Comparison of ENCODE assay signal across 25 cellular contexts in genomic region chr7:128778946-128779345, GRCh38. TPM values are rescaled to one million over a fixed set of nuclear protein-coding genes. Genes with fewer than 3 reads are reported as not detected.
DNase-seq lines count a peak whose midpoint lies in the region; ATAC-seq, FAIRE-seq and TF ChIP-seq lines count a peak whose summit lies in the region.
"Had no signal": no experiment of that assay in that cellular context is flagged by ENCODE, and none has a peak within 500 bp of the region (broad histone marks: within the 10 kb centered on the region; RNA-seq: fewer than 3 reads in every experiment).

No MANE protein-coding gene starts in this region.

- H3K36me3 ChIP-seq in HepG2 (replicated peaks in 1 of 2; ENCODE audit: control insufficient read depth in 1 of 2, insufficient read depth in 2 of 2, low read length in 2 of 2) (no peaks in the 10 kb centered on the region), right lobe of liver (no peaks in the 10 kb centered on the region), neuronal stem cell (replicated peaks in 1 of 2; ENCODE audit: control insufficient read depth in 2 of 2, insufficient read depth in 2 of 2, low read length in 2 of 2) (peaks cover 1 to 6% of the 10 kb centered on the region in 2 donors), tibial artery (peaks cover 0 to 11% (median 5%) of the 10 kb centered on the region in 3 donors)
- H3K36me3 ChIP-seq: HAP-1 had no signal

- FAIRE-seq in HepG2 (lab: Jason Lieb, UNC): no peak
- FAIRE-seq in GM12891 (lab: Jason Lieb, UNC): no peak
- FAIRE-seq: A549, D721Med, GM12878, GM18507, H54 had no signal

- intact Hi-C loops in HepG2 (cut with micrococcal nuclease; ENCODE audit: unreplicated experiment): no loop called here
- intact Hi-C loops in right lobe of liver (cut with DNase I): no loop called here
- intact Hi-C loops in tibial artery (cut with DNase I; ENCODE audit: low total_unique reads): no loop called here

- no peak for TF ChIP-seq RAD21 in HepG2 (CRISPR knock-in tag; IDR thresholded peaks at IDR 0.05)

- peak overlapping the region; percentile 49 for H4K91ac ChIP-seq in neuronal stem cell (ENCODE audit: low read depth, low read length, poor library complexity)

- no peaks in the 10 kb centered on the region for H3K27me3 ChIP-seq in HepG2 (ENCODE audit: control insufficient read depth in 1 of 2, insufficient read depth in 2 of 2, low read length in 2 of 2)
- H3K27me3 ChIP-seq in right lobe of liver: no peaks in the 10 kb centered on the region
- no peaks in the 10 kb centered on the region for H3K27me3 ChIP-seq in neuronal stem cell (ENCODE audit: control insufficient read depth in 3 of 3, insufficient read depth in 3 of 3, low read depth in 1 of 3, low read length in 3 of 3)
- no peaks in the 10 kb centered on the region for H3K27me3 ChIP-seq in tibial artery
- H3K27me3 ChIP-seq: BE2C; BLaER1 treated with 17β-estradiol and CSF1 and Interleukin-3, amounts not matched to agents 10 nM and 100 nM had no signal

- no peak for TF ChIP-seq POLR2A in HepG2 (IDR thresholded peaks at IDR 0.05; ENCODE audit: insufficient read depth in 1 of 2, low read depth in 2 of 2, low read length in 2 of 2)
- TF ChIP-seq POLR2A in right lobe of liver (IDR thresholded peaks at IDR 0.05): no peak
- TF ChIP-seq POLR2A in GM12891 (IDR thresholded peaks at IDR 0.05; ENCODE audit: low read depth, low read length): no peak

- H4K20me1 ChIP-seq in HepG2 (ENCODE audit: insufficient read depth, low read length): no peaks in the 10 kb centered on the region
- H4K20me1 ChIP-seq: BLaER1 treated with 17β-estradiol and CSF1 and Interleukin-3, amounts not matched to agents 10 nM and 100 nM had no signal

- H3K9me3 Mint-ChIP-seq in stimulated activated memory B cell treated with anti-CD40 and anti-IgM and Interleukin-4, amounts not matched to agents 10 μg/mL and 1 μg/mL and 100 μg/mL, for 72 hours: peaks cover 7% of the 10 kb centered on the region

- no peaks in the 10 kb centered on the region for H3K79me1 ChIP-seq in neuronal stem cell (ENCODE audit: low read depth, low read length)

- H3K4me3 Mint-ChIP-seq in stimulated activated memory B cell treated with anti-CD40 and anti-IgM and Interleukin-4, amounts not matched to agents 10 μg/mL and 1 μg/mL and 100 μg/mL, for 72 hours: no peak overlapping the region
- H3K4me3 Mint-ChIP-seq: CD14-positive monocyte; CD4-positive, alpha-beta T cell; CD8-positive, alpha-beta memory T cell had no signal

- POLR2A ChIA-PET in HepG2 (lab: Yijun Ruan, JAX): no interaction called here

- ATAC-seq in HepG2 (no peak), right lobe of liver (no peak)
- ATAC-seq in stimulated activated memory B cell treated with anti-CD40 and anti-IgM and Interleukin-4, amounts not matched to agents 10 μg/mL and 1 μg/mL and 100 μg/mL, for 72 hours: peak; percentile 35
- ATAC-seq: A549, GM12878 had no signal

- no peak overlapping the region for H3K18ac ChIP-seq in neuronal stem cell (ENCODE audit: low read length)

- H3K4me2 ChIP-seq in HepG2 (ENCODE audit: low read depth, low read length): no peak overlapping the region
- no peak overlapping the region for H3K4me2 ChIP-seq in neuronal stem cell (ENCODE audit: insufficient read depth, low read length, poor library complexity, severe bottlenecking)
- H3K4me2 ChIP-seq: A549; BLaER1 treated with 17β-estradiol and CSF1 and Interleukin-3, amounts not matched to agents 10 nM and 100 nM had no signal

- no peak overlapping the region for H3K23ac ChIP-seq in neuronal stem cell (ENCODE audit: low read depth, low read length, poor library complexity)

- CTCF ChIA-PET in HepG2 (lab: Yijun Ruan, JAX; ENCODE audit: low intra/inter-chr PET ratio, low total read pairs): no interaction called here

- WGBS in HepG2 (ENCODE audit: low lambda C conversion rate): 90% methylated on average over 2 of the region's 5 CpGs
- WGBS in right lobe of liver (ENCODE audit: insufficient coverage, low coverage, low lambda C conversion rate, missing lambda C conversion rate): no CpG with 5 or more reads among the region's 5 CpGs
- no CpG with 5 or more reads among the region's 5 CpGs for WGBS in neuronal stem cell (ENCODE audit: extremely low coverage in 2 of 2, insufficient read length in 2 of 2, insufficient replicate concordance in 1 of 2), 2 donors

- no peaks in the 10 kb centered on the region for H3K27me3 Mint-ChIP-seq in stimulated activated memory B cell treated with anti-CD40 and anti-IgM and Interleukin-4, amounts not matched to agents 10 μg/mL and 1 μg/mL and 100 μg/mL, for 72 hours
- H3K27me3 Mint-ChIP-seq: CD4-positive, alpha-beta T cell; CD8-positive, alpha-beta memory T cell had no signal

- DNase-seq in HepG2 (ENCODE audit: low spot score) (no peak), right lobe of liver (no peak), neuronal stem cell (ENCODE audit: low spot score) (no peak), GM12891 (ENCODE audit: insufficient read length, low spot score) (no peak), tibial artery (no peak)
- DNase-seq: 8988T; ACHN; AML-193; BE2C; CD4-positive, alpha-beta T cell; CD8-positive, alpha-beta memory T cell; DMS 273 treated with DMSO at 0.1 percent for 48 hours; DMS79; EL; GDM1; GOT3 had no signal

- H3K4me1 ChIP-seq in HepG2 (ENCODE audit: insufficient read depth, low read length) (peaks cover 49% of the 10 kb centered on the region), right lobe of liver (no peaks in the 10 kb centered on the region), neuronal stem cell (ENCODE audit: control insufficient read depth in 2 of 2, insufficient read depth in 1 of 2, low read depth in 1 of 2, low read length in 2 of 2) (peaks cover 0 to 2% of the 10 kb centered on the region in 2 donors), tibial artery (peaks cover 0 to 31% (median 4%) of the 10 kb centered on the region in 4 donors)
- H3K4me1 ChIP-seq: A549; BLaER1 treated with 17β-estradiol and CSF1 and Interleukin-3, amounts not matched to agents 10 nM and 100 nM; HAP-1 had no signal

- no peak overlapping the region for H2BK120ac ChIP-seq in neuronal stem cell (ENCODE audit: low read depth, low read length)

- no peak overlapping the region for H2BK12ac ChIP-seq in neuronal stem cell (ENCODE audit: low read length)

- no peak overlapping the region for H4K8ac ChIP-seq in neuronal stem cell (ENCODE audit: low read depth, low read length)

- in situ Hi-C loops in HepG2 (cut with HindIII; ENCODE audit: extremely low pct_ligation_motif_present, low pct_unique_long_range_greater_than_20kb): no loop called here

- no peak for TF ChIP-seq EP300 in HepG2 (IDR thresholded peaks at IDR 0.05; ENCODE audit: low read depth in 2 of 2, low read length in 2 of 2)
- no peak for TF ChIP-seq EP300 in HepG2 (CRISPR knock-in tag; IDR thresholded peaks at IDR 0.05; ENCODE audit: borderline replicate concordance)

- H2AFZ ChIP-seq in HepG2 (ENCODE audit: low read length) (no peak overlapping the region), neuronal stem cell (ENCODE audit: low read length) (no peak overlapping the region)

- BruUV-seq in HepG2 (replicated peaks; lab: Mats Ljungman, UMichigan): no TSS peak

- H3K4ac ChIP-seq in neuronal stem cell (ENCODE audit: low read length): no peak overlapping the region

- no peak overlapping the region for H3K4me3 ChIP-seq in HepG2 (replicated peaks in 1 of 3; ENCODE audit: insufficient read depth in 1 of 3, low read depth in 2 of 3, low read length in 3 of 3)
- no peak overlapping the region for H3K4me3 ChIP-seq in right lobe of liver
- no peak overlapping the region for H3K4me3 ChIP-seq in neuronal stem cell (ENCODE audit: low read length in 2 of 2)
- H3K4me3 ChIP-seq in tibial artery: no peak overlapping the region
- H3K4me3 ChIP-seq: A549; BLaER1 treated with 17β-estradiol and CSF1 and Interleukin-3, amounts not matched to agents 10 nM and 100 nM; GM12878; HAP-1 had no signal

- H3K9ac ChIP-seq in HepG2 (ENCODE audit: insufficient read depth, low read depth, low read length) (no peak overlapping the region), neuronal stem cell (ENCODE audit: low read depth, low read length, poor library complexity) (no peak overlapping the region)
- H3K9ac ChIP-seq: BLaER1 treated with 17β-estradiol and CSF1 and Interleukin-3, amounts not matched to agents 10 nM and 100 nM had no signal

- no peak overlapping the region for H3K14ac ChIP-seq in neuronal stem cell (ENCODE audit: low read length)

- H2BK15ac ChIP-seq in neuronal stem cell (ENCODE audit: low read length): no peak overlapping the region

- H3K4me1 Mint-ChIP-seq in stimulated activated memory B cell treated with anti-CD40 and anti-IgM and Interleukin-4, amounts not matched to agents 10 μg/mL and 1 μg/mL and 100 μg/mL, for 72 hours: no peaks in the 10 kb centered on the region
- H3K4me1 Mint-ChIP-seq: CD14-positive monocyte; CD8-positive, alpha-beta memory T cell had no signal

- peak overlapping the region; percentile 45 for H2AK5ac ChIP-seq in neuronal stem cell (ENCODE audit: low read depth, low read length)

- H3K36me3 Mint-ChIP-seq in stimulated activated memory B cell treated with anti-CD40 and anti-IgM and Interleukin-4, amounts not matched to agents 10 μg/mL and 1 μg/mL and 100 μg/mL, for 72 hours: peaks cover 23% of the 10 kb centered on the region

- H3K79me2 ChIP-seq in HepG2 (ENCODE audit: insufficient read depth, low read length): no peaks in the 10 kb centered on the region

- H3K27ac ChIP-seq in HepG2 (ENCODE audit: extremely low read length, insufficient read depth, low read length) (no peak overlapping the region), right lobe of liver (no peak overlapping the region), neuronal stem cell (replicated peaks; ENCODE audit: low read length) (no peak overlapping the region), tibial artery (no peak overlapping the region)
- H3K27ac ChIP-seq: A549; BLaER1 treated with 17β-estradiol and CSF1 and Interleukin-3, amounts not matched to agents 10 nM and 100 nM had no signal

- H3K9me3 ChIP-seq in HepG2 (ENCODE audit: low read length): no peaks in the 10 kb centered on the region
- peaks cover 0 to 4% (median 0%) of the 10 kb centered on the region in 4 donors for H3K9me3 ChIP-seq in right lobe of liver
- H3K9me3 ChIP-seq in neuronal stem cell (replicated peaks in 1 of 2; ENCODE audit: control insufficient read depth in 2 of 2, insufficient read depth in 1 of 2, low read depth in 1 of 2, low read length in 2 of 2): peaks cover 3 to 5% of the 10 kb centered on the region in 2 donors
- H3K9me3 ChIP-seq in tibial artery: no peaks in the 10 kb centered on the region
- H3K9me3 ChIP-seq: HAP-1 had no signal

- TF ChIP-seq CTCF in HepG2 (CRISPR knock-in tag; IDR thresholded peaks at IDR 0.05): no peak
- no peak for TF ChIP-seq CTCF in right lobe of liver (IDR thresholded peaks at IDR 0.05)
- no peak for TF ChIP-seq CTCF in tibial artery (IDR thresholded peaks at IDR 0.05)

- H3K27ac Mint-ChIP-seq in stimulated activated memory B cell treated with anti-CD40 and anti-IgM and Interleukin-4, amounts not matched to agents 10 μg/mL and 1 μg/mL and 100 μg/mL, for 72 hours: no peak overlapping the region
- H3K27ac Mint-ChIP-seq: CD14-positive monocyte; CD4-positive, alpha-beta T cell; CD8-positive, alpha-beta memory T cell had no signal

- H2BK5ac ChIP-seq in neuronal stem cell (ENCODE audit: low read length): no peak overlapping the region

RNA-seq across cellular contexts. Expression of gene OPN1SW, which starts 3.4 kb away (rescaled TPM):
- total RNA-seq in HepG2 (2016; rRNA removed; fragmentation: Illumina TruSeq; extraction: Trizol) (not detected in 2 replicates), right lobe of liver (not detected)
- total RNA-seq in HepG2 (2016; cell fraction: cytosol; rRNA removed; fragmentation: Illumina TruSeq; extraction: Trizol; ENCODE audit: low read depth): not detected in 2 replicates
- total RNA-seq in HepG2 (2016; cell fraction: insoluble cytoplasmic fraction; rRNA removed; fragmentation: Illumina TruSeq; extraction: Trizol): not detected in 2 replicates
- not detected in 2 replicates for total RNA-seq in HepG2 (2016; cell fraction: membrane; rRNA removed; fragmentation: Illumina TruSeq; extraction: Trizol)
- not detected in 2 replicates for total RNA-seq in HepG2 (2016; cell fraction: nucleus; rRNA removed; fragmentation: Illumina TruSeq; extraction: Trizol)
- polyA plus RNA-seq in HepG2 (2011; rRNA removed): not detected in 2 replicates
- not detected in 2 replicates for polyA plus RNA-seq in HepG2 (2011; cell fraction: cytosol; rRNA removed)
- polyA plus RNA-seq in HepG2 (2011; cell fraction: nucleus; rRNA removed): not detected in 2 replicates
- 0.20 TPM in 1 of 2 replicates, not detected in the other for polyA plus RNA-seq in HepG2 (2012)
- polyA plus RNA-seq in HepG2 (2016; cell fraction: cytosol; fragmentation: Illumina TruSeq; extraction: Trizol; ENCODE audit: low read depth): not detected in 2 replicates
- not detected in 2 replicates for polyA plus RNA-seq in HepG2 (2016; cell fraction: insoluble cytoplasmic fraction; fragmentation: Illumina TruSeq; extraction: Trizol; ENCODE audit: low read depth)
- not detected in 2 replicates for polyA plus RNA-seq in HepG2 (2016; cell fraction: membrane; fragmentation: Illumina TruSeq; extraction: Trizol; ENCODE audit: low read depth)
- not detected in 2 replicates for polyA plus RNA-seq in HepG2 (2016; cell fraction: nucleus; fragmentation: Illumina TruSeq; extraction: Trizol; ENCODE audit: insufficient read depth, low read depth)
- polyA minus RNA-seq in HepG2 (2011; rRNA and poly(A)+ RNA removed; ENCODE audit: low replicate concordance): not detected in 2 replicates
- not detected in 2 replicates for polyA minus RNA-seq in HepG2 (2011; cell fraction: cytosol; rRNA and poly(A)+ RNA removed)
- not detected in 2 replicates for polyA minus RNA-seq in HepG2 (2011; cell fraction: nucleus; rRNA and poly(A)+ RNA removed)
- polyA plus RNA-seq in neuronal stem cell (2013, experiment 1 of 2): 0.56 TPM
- polyA plus RNA-seq in neuronal stem cell (2013, experiment 2 of 2): 0.76 TPM
- 0.10 TPM for polyA plus RNA-seq in GM12891 (2012; ENCODE audit: low read depth, missing spikeins)
- total RNA-seq: CD4-positive, alpha-beta T cell; CD8-positive, alpha-beta memory T cell; GM12878 had no signal
- polyA plus RNA-seq: A549; CD14-positive monocyte; CD8-positive, alpha-beta memory T cell had no signal

RNA-seq across cellular contexts. Expression of gene CCDC136, which starts 12.8 kb away (rescaled TPM):
- total RNA-seq in HepG2 (2016; rRNA removed; fragmentation: Illumina TruSeq; extraction: Trizol) (0.04 TPM in 1 of 2 replicates, not detected in the other), right lobe of liver (under 1 TPM in 4 of 6 experiments, not detected in 2; 0.16 to 0.70 (median 0.20) TPM)
- total RNA-seq in HepG2 (2016; cell fraction: cytosol; rRNA removed; fragmentation: Illumina TruSeq; extraction: Trizol; ENCODE audit: low read depth): not detected in 2 replicates
- total RNA-seq in HepG2 (2016; cell fraction: insoluble cytoplasmic fraction; rRNA removed; fragmentation: Illumina TruSeq; extraction: Trizol): not detected in 2 replicates
- not detected in 2 replicates for total RNA-seq in HepG2 (2016; cell fraction: membrane; rRNA removed; fragmentation: Illumina TruSeq; extraction: Trizol)
- total RNA-seq in HepG2 (2016; cell fraction: nucleus; rRNA removed; fragmentation: Illumina TruSeq; extraction: Trizol): not detected in 2 replicates
- polyA plus RNA-seq in HepG2 (2011; rRNA removed): 0.38 and 0.47 TPM in 2 replicates
- polyA plus RNA-seq in HepG2 (2011; cell fraction: cytosol; rRNA removed): 0.03 TPM in 1 of 2 replicates, not detected in the other
- polyA plus RNA-seq in HepG2 (2011; cell fraction: nucleus; rRNA removed): 0.21 and 0.35 TPM in 2 replicates
- polyA plus RNA-seq in HepG2 (2012): 0.16 and 0.23 TPM in 2 replicates
- not detected in 2 replicates for polyA plus RNA-seq in HepG2 (2016; cell fraction: cytosol; fragmentation: Illumina TruSeq; extraction: Trizol; ENCODE audit: low read depth)
- polyA plus RNA-seq in HepG2 (2016; cell fraction: insoluble cytoplasmic fraction; fragmentation: Illumina TruSeq; extraction: Trizol; ENCODE audit: low read depth): not detected in 2 replicates
- not detected in 2 replicates for polyA plus RNA-seq in HepG2 (2016; cell fraction: membrane; fragmentation: Illumina TruSeq; extraction: Trizol; ENCODE audit: low read depth)
- polyA plus RNA-seq in HepG2 (2016; cell fraction: nucleus; fragmentation: Illumina TruSeq; extraction: Trizol; ENCODE audit: insufficient read depth, low read depth): not detected in 2 replicates
- polyA minus RNA-seq in HepG2 (2011; rRNA and poly(A)+ RNA removed; ENCODE audit: low replicate concordance): 0.54 and 0.84 TPM in 2 replicates
- polyA minus RNA-seq in HepG2 (2011; cell fraction: cytosol; rRNA and poly(A)+ RNA removed): not detected in 2 replicates
- polyA minus RNA-seq in HepG2 (2011; cell fraction: nucleus; rRNA and poly(A)+ RNA removed): 1.2 TPM in 1 of 2 replicates, not detected in the other
- polyA plus RNA-seq in neuronal stem cell (2013, experiment 1 of 2): 59.8 TPM
- 63.1 TPM for polyA plus RNA-seq in neuronal stem cell (2013, experiment 2 of 2)
- polyA plus RNA-seq in GM12891 (2012; ENCODE audit: low read depth, missing spikeins): 0.76 TPM

RNA-seq across cellular contexts. Expression of gene CALU, which starts 39.8 kb away (rescaled TPM):
- total RNA-seq in HepG2 (2016; rRNA removed; fragmentation: Illumina TruSeq; extraction: Trizol) (142 and 252 TPM in 2 replicates), right lobe of liver (10 to 100 TPM; 25.4 to 48.3 (median 42.1) TPM)
- total RNA-seq in HepG2 (2016; cell fraction: cytosol; rRNA removed; fragmentation: Illumina TruSeq; extraction: Trizol; ENCODE audit: low read depth): 15.1 and 15.2 TPM in 2 replicates
- 133 and 260 TPM in 2 replicates for total RNA-seq in HepG2 (2016; cell fraction: insoluble cytoplasmic fraction; rRNA removed; fragmentation: Illumina TruSeq; extraction: Trizol)
- total RNA-seq in HepG2 (2016; cell fraction: membrane; rRNA removed; fragmentation: Illumina TruSeq; extraction: Trizol): 44.5 and 53.3 TPM in 2 replicates
- 214 and 252 TPM in 2 replicates for total RNA-seq in HepG2 (2016; cell fraction: nucleus; rRNA removed; fragmentation: Illumina TruSeq; extraction: Trizol)
- polyA plus RNA-seq in HepG2 (2011; rRNA removed): 136 and 198 TPM in 2 replicates
- polyA plus RNA-seq in HepG2 (2011; cell fraction: cytosol; rRNA removed): 96.7 and 147 TPM in 2 replicates
- 33.4 and 42.7 TPM in 2 replicates for polyA plus RNA-seq in HepG2 (2011; cell fraction: nucleus; rRNA removed)
- 236 and 237 TPM in 2 replicates for polyA plus RNA-seq in HepG2 (2012)
- polyA plus RNA-seq in HepG2 (2016; cell fraction: cytosol; fragmentation: Illumina TruSeq; extraction: Trizol; ENCODE audit: low read depth): 12.0 and 12.8 TPM in 2 replicates
- polyA plus RNA-seq in HepG2 (2016; cell fraction: insoluble cytoplasmic fraction; fragmentation: Illumina TruSeq; extraction: Trizol; ENCODE audit: low read depth): 135 and 140 TPM in 2 replicates
- 30.9 and 36.3 TPM in 2 replicates for polyA plus RNA-seq in HepG2 (2016; cell fraction: membrane; fragmentation: Illumina TruSeq; extraction: Trizol; ENCODE audit: low read depth)
- polyA plus RNA-seq in HepG2 (2016; cell fraction: nucleus; fragmentation: Illumina TruSeq; extraction: Trizol; ENCODE audit: insufficient read depth, low read depth): 282 and 283 TPM in 2 replicates
- polyA minus RNA-seq in HepG2 (2011; rRNA and poly(A)+ RNA removed; ENCODE audit: low replicate concordance): 58.1 and 85.7 TPM in 2 replicates
- polyA minus RNA-seq in HepG2 (2011; cell fraction: cytosol; rRNA and poly(A)+ RNA removed): 156 and 168 TPM in 2 replicates
- polyA minus RNA-seq in HepG2 (2011; cell fraction: nucleus; rRNA and poly(A)+ RNA removed): 92.3 and 101 TPM in 2 replicates
- polyA plus RNA-seq in neuronal stem cell (2013, experiment 1 of 2): 177 TPM
- 176 TPM for polyA plus RNA-seq in neuronal stem cell (2013, experiment 2 of 2)
- 22.9 TPM for polyA plus RNA-seq in GM12891 (2012; ENCODE audit: low read depth, missing spikeins)

RNA-seq across cellular contexts. Expression of gene FLNC, which starts 51.3 kb away (rescaled TPM):
- total RNA-seq in HepG2 (2016; rRNA removed; fragmentation: Illumina TruSeq; extraction: Trizol) (0.01 and 0.02 TPM in 2 replicates), right lobe of liver (1 to 10 TPM in 2 of 6 experiments, under 1 TPM in 4; 0.27 to 5.1 (median 0.74) TPM)
- total RNA-seq in HepG2 (2016; cell fraction: cytosol; rRNA removed; fragmentation: Illumina TruSeq; extraction: Trizol; ENCODE audit: low read depth): not detected in 2 replicates
- under 0.01 TPM in 1 of 2 replicates, not detected in the other for total RNA-seq in HepG2 (2016; cell fraction: insoluble cytoplasmic fraction; rRNA removed; fragmentation: Illumina TruSeq; extraction: Trizol)
- not detected in 2 replicates for total RNA-seq in HepG2 (2016; cell fraction: membrane; rRNA removed; fragmentation: Illumina TruSeq; extraction: Trizol)
- 0.06 TPM in 1 of 2 replicates, not detected in the other for total RNA-seq in HepG2 (2016; cell fraction: nucleus; rRNA removed; fragmentation: Illumina TruSeq; extraction: Trizol)
- polyA plus RNA-seq in HepG2 (2011; rRNA removed): 0.01 TPM in 1 of 2 replicates, not detected in the other
- polyA plus RNA-seq in HepG2 (2011; cell fraction: cytosol; rRNA removed): 0.01 TPM in 2 replicates
- 0.02 and 0.05 TPM in 2 replicates for polyA plus RNA-seq in HepG2 (2011; cell fraction: nucleus; rRNA removed)
- 0.01 TPM in 1 of 2 replicates, not detected in the other for polyA plus RNA-seq in HepG2 (2012)
- polyA plus RNA-seq in HepG2 (2016; cell fraction: cytosol; fragmentation: Illumina TruSeq; extraction: Trizol; ENCODE audit: low read depth): not detected in 2 replicates
- not detected in 2 replicates for polyA plus RNA-seq in HepG2 (2016; cell fraction: insoluble cytoplasmic fraction; fragmentation: Illumina TruSeq; extraction: Trizol; ENCODE audit: low read depth)
- not detected in 2 replicates for polyA plus RNA-seq in HepG2 (2016; cell fraction: membrane; fragmentation: Illumina TruSeq; extraction: Trizol; ENCODE audit: low read depth)
- not detected in 2 replicates for polyA plus RNA-seq in HepG2 (2016; cell fraction: nucleus; fragmentation: Illumina TruSeq; extraction: Trizol; ENCODE audit: insufficient read depth, low read depth)
- 0.16 and 0.19 TPM in 2 replicates for polyA minus RNA-seq in HepG2 (2011; rRNA and poly(A)+ RNA removed; ENCODE audit: low replicate concordance)
- polyA minus RNA-seq in HepG2 (2011; cell fraction: cytosol; rRNA and poly(A)+ RNA removed): 0.09 and 0.10 TPM in 2 replicates
- under 0.01 TPM in 1 of 2 replicates, not detected in the other for polyA minus RNA-seq in HepG2 (2011; cell fraction: nucleus; rRNA and poly(A)+ RNA removed)
- polyA plus RNA-seq in neuronal stem cell (2013, experiment 1 of 2): 17.5 TPM
- 17.4 TPM for polyA plus RNA-seq in neuronal stem cell (2013, experiment 2 of 2)
- 0.08 TPM for polyA plus RNA-seq in GM12891 (2012; ENCODE audit: low read depth, missing spikeins)
- total RNA-seq: CD8-positive, alpha-beta memory T cell had no signal
- polyA plus RNA-seq: CD14-positive monocyte; CD8-positive, alpha-beta memory T cell had no signal
